14 cellular contexts compared by ENCODE assay signal in the genomic region with DNA sequence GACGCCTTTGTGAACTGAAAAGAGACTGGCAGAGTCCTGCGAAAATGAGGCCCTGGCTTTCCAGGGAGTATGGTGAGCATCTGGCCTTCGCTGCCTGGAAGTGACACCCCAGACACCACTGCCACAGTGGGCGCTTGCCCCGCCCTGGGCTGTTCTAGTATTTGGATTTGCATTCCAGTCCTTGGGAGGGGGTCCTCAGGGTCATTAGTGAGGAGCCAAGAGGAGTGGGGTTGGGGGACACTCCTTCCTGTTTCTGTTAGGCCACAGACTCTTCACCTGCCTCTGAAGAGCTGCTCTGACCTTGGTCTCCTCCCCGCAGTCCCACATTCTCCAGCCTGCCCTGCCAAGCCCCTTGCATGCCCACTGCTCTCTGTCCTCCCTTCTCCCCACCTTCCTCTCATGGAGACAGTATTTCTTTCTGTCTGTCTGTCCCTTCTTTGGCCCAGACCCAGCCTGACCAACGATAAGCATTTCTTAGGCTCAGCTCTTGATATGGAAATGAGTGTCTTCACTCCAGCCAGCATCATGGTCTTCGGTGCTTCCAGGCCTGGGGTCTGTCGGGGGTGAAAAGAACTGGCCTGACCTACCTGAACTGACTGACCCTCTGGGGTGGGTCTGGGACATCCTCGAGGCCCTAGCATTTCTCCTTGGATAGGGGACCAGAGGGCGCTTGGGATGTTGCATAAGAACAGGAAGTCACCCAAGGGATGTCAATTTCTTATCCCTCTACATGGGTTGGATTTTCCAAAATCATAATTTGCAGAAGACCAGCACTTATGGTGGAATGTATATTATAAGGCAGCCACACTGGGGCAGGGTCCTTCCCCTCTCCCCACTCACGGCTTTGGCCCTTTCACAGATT. TPM values are rescaled to one million over a fixed set of nuclear protein-coding genes. Genes with fewer than 3 reads are reported as not detected.
DNase-seq lines count a peak whose midpoint lies in the region; ATAC-seq and TF ChIP-seq lines count a peak whose summit lies in the region.
"Had no signal": no experiment of that assay in that cellular context is flagged by ENCODE, and none has a peak within 500 bp of the region (broad histone marks: within the 10 kb centered on the region; RNA-seq: fewer than 3 reads in every experiment).

No MANE protein-coding gene starts in this region.

- DNase-seq in GM23338 (ENCODE audit: low spot score) (no peak), hepatocyte (ENCODE audit: low spot score) (no peak), spleen (no peak), NCI-H526 treated with DMSO at 0.1 percent for 48 hours (lab: John Stamatoyannopoulos, UW) (no peak), mesenchymal stem cell (no peak), COR-L47 (lab: John Stamatoyannopoulos, UW) (no peak)
- DNase-seq in activated naive CD4-positive, alpha-beta T cell treated with anti-CD3 and anti-CD28 coated beads, Interleukin-2, amount 10 ng/mL, durations not matched to agents 7 days and 5 days: no peak
- DNase-seq: activated CD8-positive, alpha-beta memory T cell treated with anti-CD3 and anti-CD28 coated beads, Interleukin-2, amount 50 U/mL, for 48 hours; CD4-positive, alpha-beta T cell; NCI-H2081; SIG-M5 had no signal

- 0 out of 2 replicates have a peak, but pooled peaks cover 4% of the 10 kb centered on the region for H3F3A ChIP-seq in GM23338 (replicated peaks; ENCODE audit: low read depth)
- peaks cover 24% of the 10 kb centered on the region for H3F3A ChIP-seq in SU-DHL-6 (ENCODE audit: insufficient read depth)

- peaks cover 9% of the 10 kb centered on the region for H3K27me3 Mint-ChIP-seq in GM23338 (ENCODE audit: insufficient read depth, low read depth, poor library complexity)
- no peaks in the 10 kb centered on the region for H3K27me3 Mint-ChIP-seq in activated naive CD4-positive, alpha-beta T cell treated with anti-CD3 and anti-CD28 coated beads, Interleukin-2, amount 10 ng/mL, durations not matched to agents 7 days and 5 days
- H3K27me3 Mint-ChIP-seq: CD4-positive, alpha-beta T cell had no signal

- H4K91ac ChIP-seq in mesenchymal stem cell (ENCODE audit: low read length): no peak overlapping the region

- H4K20me1 ChIP-seq in GM23338 (replicated peaks; ENCODE audit: insufficient read depth): no peaks in the 10 kb centered on the region
- H4K20me1 ChIP-seq in SU-DHL-6 (ENCODE audit: low read depth, low read length): no peaks in the 10 kb centered on the region
- no peaks in the 10 kb centered on the region for H4K20me1 ChIP-seq in hepatocyte (ENCODE audit: insufficient read depth, poor library complexity, severe bottlenecking)

- no peak overlapping the region for H3K4me3 Mint-ChIP-seq in GM23338
- no peak overlapping the region for H3K4me3 Mint-ChIP-seq in activated naive CD4-positive, alpha-beta T cell treated with anti-CD3 and anti-CD28 coated beads, Interleukin-2, amount 10 ng/mL, durations not matched to agents 7 days and 5 days
- H3K4me3 Mint-ChIP-seq: CD4-positive, alpha-beta T cell had no signal

- peaks cover 11% of the 10 kb centered on the region for H3K79me1 ChIP-seq in mesenchymal stem cell (replicated peaks; ENCODE audit: low read length, poor library complexity, severe bottlenecking)

- peak overlapping the region; percentile 57; the same call in 1 of the 2 replicates for H3K4me2 ChIP-seq in GM23338
- H3K4me2 ChIP-seq in SU-DHL-6 (ENCODE audit: low read depth, low read length, poor library complexity, severe bottlenecking): peak overlapping the region; percentile 11
- no peak overlapping the region for H3K4me2 ChIP-seq in hepatocyte
- H3K4me2 ChIP-seq in mesenchymal stem cell (ENCODE audit: low read length, poor library complexity, severe bottlenecking): no peak overlapping the region

- 84% methylated on average over 12 of the region's 12 CpGs for WGBS in hepatocyte (ENCODE audit: low lambda C conversion rate, missing lambda C conversion rate)
- 80 to 93% (median 84%) methylated on average over 9 to 12 of the region's 12 CpGs for WGBS in spleen, 5 donors
- 87% methylated on average over 12 of the region's 12 CpGs for WGBS in mesenchymal stem cell

- H3K9ac ChIP-seq in SU-DHL-6 (ENCODE audit: low read length) (no peak overlapping the region), mesenchymal stem cell (ENCODE audit: low read length) (no peak overlapping the region)

- H3K9me2 ChIP-seq in GM23338 (ENCODE audit: insufficient read depth) (no peaks in the 10 kb centered on the region), SU-DHL-6 (replicated peaks; ENCODE audit: insufficient read depth, low read length) (no peaks in the 10 kb centered on the region), hepatocyte (replicated peaks; ENCODE audit: insufficient read depth) (no peaks in the 10 kb centered on the region)

- no peak overlapping the region for H3K14ac ChIP-seq in mesenchymal stem cell (ENCODE audit: low read length in 2 of 2)

- H2BK15ac ChIP-seq in mesenchymal stem cell (ENCODE audit: low read depth, poor library complexity, severe bottlenecking): no peak overlapping the region

- H3K4me1 Mint-ChIP-seq in GM23338: peaks cover 14% of the 10 kb centered on the region
- H3K4me1 Mint-ChIP-seq in activated naive CD4-positive, alpha-beta T cell treated with anti-CD3 and anti-CD28 coated beads, Interleukin-2, amount 10 ng/mL, durations not matched to agents 7 days and 5 days: no peaks in the 10 kb centered on the region

- H3K18ac ChIP-seq in mesenchymal stem cell (ENCODE audit: low read depth in 1 of 2, low read length in 2 of 2): no peak overlapping the region

- H3K4me1 ChIP-seq in GM23338 (ENCODE audit: insufficient read depth) (peaks cover 7% of the 10 kb centered on the region), hepatocyte (ENCODE audit: insufficient read depth) (peaks cover 6% of the 10 kb centered on the region), spleen (peaks cover 0 to 35% (median 5%) of the 10 kb centered on the region in 6 donors), mesenchymal stem cell (ENCODE audit: control insufficient read depth, insufficient read depth, low read depth, low read length) (no peaks in the 10 kb centered on the region)

- H2AFZ ChIP-seq in GM23338: no peak overlapping the region
- H2AFZ ChIP-seq in SU-DHL-6 (ENCODE audit: low read depth, low read length, severe bottlenecking): no peak overlapping the region
- no peak overlapping the region for H2AFZ ChIP-seq in hepatocyte
- no peak overlapping the region for H2AFZ ChIP-seq in mesenchymal stem cell (ENCODE audit: low read depth, low read length)

- peak; percentile 60 for ATAC-seq in GM23338

- H3K4ac ChIP-seq in mesenchymal stem cell (ENCODE audit: low read depth in 1 of 2, low read length in 2 of 2): no peak overlapping the region

- H3K36me3 Mint-ChIP-seq in GM23338 (ENCODE audit: low read depth): peaks cover 13% of the 10 kb centered on the region
- H3K36me3 Mint-ChIP-seq in activated naive CD4-positive, alpha-beta T cell treated with anti-CD3 and anti-CD28 coated beads, Interleukin-2, amount 10 ng/mL, durations not matched to agents 7 days and 5 days: peaks cover 50% of the 10 kb centered on the region

- no peaks in the 10 kb centered on the region for H3K79me2 ChIP-seq in GM23338 (replicated peaks; ENCODE audit: insufficient read depth)
- H3K79me2 ChIP-seq in SU-DHL-6 (ENCODE audit: insufficient read depth, low read length): no peaks in the 10 kb centered on the region; the same call in 1 of the 2 replicates
- H3K79me2 ChIP-seq in hepatocyte: no peaks in the 10 kb centered on the region

- intact Hi-C loops in spleen (cut with DNase I; ENCODE audit: low total_unique reads): no loop called here

- H2BK12ac ChIP-seq in mesenchymal stem cell (ENCODE audit: low read length in 2 of 2): no peak overlapping the region

- H3K4me3 ChIP-seq in GM23338 (no peak overlapping the region), SU-DHL-6 (ENCODE audit: insufficient read depth, low read length, poor library complexity, severe bottlenecking) (no peak overlapping the region), hepatocyte (no peak overlapping the region), spleen (peak overlapping the region in 1 of 8 donors; percentile 21), mesenchymal stem cell (ENCODE audit: insufficient read depth in 1 of 2, low read depth in 1 of 2, low read length in 2 of 2) (no peak overlapping the region)
- H3K4me3 ChIP-seq: adrenal gland, coronary artery had no signal

- CTCF ChIA-PET in activated naive CD4-positive, alpha-beta T cell treated with anti-CD3 and anti-CD28 coated beads, Interleukin-2, amount 10 ng/mL, durations not matched to agents 7 days and 5 days (lab: Charles Lee): interaction anchor here (0.8 to 1.8 kb wide), 3 partner anchors 13 to 14 kb away, joined by 3 to 6 read pairs (median 3); no protein-coding TSS in a partner anchor

- H3K36me3 ChIP-seq in GM23338 (ENCODE audit: insufficient read depth) (no peaks in the 10 kb centered on the region), SU-DHL-6 (ENCODE audit: low read length) (peaks cover 3% of the 10 kb centered on the region; the same call in 1 of the 2 replicates), hepatocyte (replicated peaks; ENCODE audit: insufficient read depth, low read depth) (no peaks in the 10 kb centered on the region), spleen (peaks cover 0 to 87% (median 36%) of the 10 kb centered on the region in 6 donors), mesenchymal stem cell (ENCODE audit: control insufficient read depth in 1 of 2, insufficient read depth in 2 of 2, low read depth in 1 of 2, low read length in 2 of 2) (peaks cover 34 to 37% of the 10 kb centered on the region in 2 experiments)

- H3K27ac ChIP-seq in GM23338 (ENCODE audit: low read depth) (no peak overlapping the region; the same call in none of the 2 replicates), SU-DHL-6 (ENCODE audit: low read depth, low read length) (peak overlapping the region; percentile 72), hepatocyte (peak overlapping the region; percentile 53), spleen (peak overlapping the region in 7 of 8 donors; percentile 51 to 90 (median 79)), mesenchymal stem cell (ENCODE audit: low read length, poor library complexity, severe bottlenecking) (no peak overlapping the region)

- no peaks in the 10 kb centered on the region for H3K27me3 ChIP-seq in GM23338 (ENCODE audit: insufficient read depth)
- no peaks in the 10 kb centered on the region for H3K27me3 ChIP-seq in SU-DHL-6 (ENCODE audit: low read length)
- H3K27me3 ChIP-seq in hepatocyte: no peaks in the 10 kb centered on the region
- H3K27me3 ChIP-seq in spleen (replicated peaks in 1 of 7): no peaks in the 10 kb centered on the region
- no peaks in the 10 kb centered on the region for H3K27me3 ChIP-seq in mesenchymal stem cell (ENCODE audit: control insufficient read depth in 1 of 2, insufficient read depth in 1 of 2, low read length in 2 of 2)
- H3K27me3 ChIP-seq: adrenal gland had no signal

- no peak overlapping the region for H4K8ac ChIP-seq in mesenchymal stem cell (ENCODE audit: low read length)

- peak overlapping the region; percentile 71 for H3K27ac Mint-ChIP-seq in GM23338
- no peak overlapping the region for H3K27ac Mint-ChIP-seq in activated naive CD4-positive, alpha-beta T cell treated with anti-CD3 and anti-CD28 coated beads, Interleukin-2, amount 10 ng/mL, durations not matched to agents 7 days and 5 days
- H3K27ac Mint-ChIP-seq: CD4-positive, alpha-beta T cell had no signal

- TF ChIP-seq CTCF in GM23338 (conservative IDR thresholded peaks at IDR 0.05; ENCODE audit: low read depth in 2 of 2) (no peak), SU-DHL-6 (IDR thresholded peaks at IDR 0.05; ENCODE audit: insufficient read depth, low read length, poor library complexity, severe bottlenecking) (no peak), hepatocyte (IDR thresholded peaks at IDR 0.05; ENCODE audit: poor library complexity) (no peak), spleen (IDR thresholded peaks at IDR 0.05 in 8 of 11, conservative IDR thresholded peaks at IDR 0.05 in 3 of 11) (no peak)

- H3K9me3 Mint-ChIP-seq in GM23338: no peaks in the 10 kb centered on the region
- H3K9me3 Mint-ChIP-seq in activated naive CD4-positive, alpha-beta T cell treated with anti-CD3 and anti-CD28 coated beads, Interleukin-2, amount 10 ng/mL, durations not matched to agents 7 days and 5 days: no peaks in the 10 kb centered on the region
- H3K9me3 Mint-ChIP-seq: CD4-positive, alpha-beta T cell had no signal

- H3K23ac ChIP-seq in mesenchymal stem cell (ENCODE audit: low read length in 2 of 2): no peak overlapping the region

- no peak overlapping the region for H2BK5ac ChIP-seq in mesenchymal stem cell (ENCODE audit: low read depth, low read length, poor library complexity, severe bottlenecking)

- TF ChIP-seq POLR2A in spleen (IDR thresholded peaks at IDR 0.05): no peak

- H2BK120ac ChIP-seq in mesenchymal stem cell (ENCODE audit: low read depth, low read length): no peak overlapping the region

- H3K9me3 ChIP-seq in SU-DHL-6 (ENCODE audit: insufficient read depth, low read length) (no peaks in the 10 kb centered on the region), hepatocyte (ENCODE audit: low read depth) (no peaks in the 10 kb centered on the region), spleen (no peaks in the 10 kb centered on the region), mesenchymal stem cell (ENCODE audit: control insufficient read depth, low read length) (no peaks in the 10 kb centered on the region)
- H3K9me3 ChIP-seq: adrenal gland had no signal

- H2AK5ac ChIP-seq in mesenchymal stem cell (ENCODE audit: low read length, severe bottlenecking): no peak overlapping the region

RNA-seq across cellular contexts. Expression of gene SLC9A8, which starts 19.4 kb away (rescaled TPM):
- 6.4 and 7.0 TPM in 2 replicates for total RNA-seq in GM23338 (2014; rRNA removed; shearing (Covaris generic))
- 2.6 and 4.4 TPM in 2 replicates for polyA plus RNA-seq in GM23338 (2016; fragmentation: Nextera tagmentation; extraction: Ambion mirVana)
- total RNA-seq in hepatocyte: 6.7 and 10.4 TPM in 2 replicates
- 4.9 and 8.2 TPM in 2 replicates for polyA plus RNA-seq in hepatocyte
- total RNA-seq in spleen: 10 to 100 TPM; 15.9 to 35.3 (median 28.6) TPM
- polyA plus RNA-seq in spleen: 10 to 100 TPM in 1 of 3 donors, 1 to 10 TPM in 2; 4.6 to 11.9 (median 8.9) TPM
- 3.9 TPM for polyA plus RNA-seq in mesenchymal stem cell (2013, experiment 1 of 2)
- 3.6 TPM for polyA plus RNA-seq in mesenchymal stem cell (2013, experiment 2 of 2)

Comparison
In these comparisons a context has a peak if more than half of its experiments do, and no peak if none do; other contexts are left out.
1. H3K27ac ChIP-seq: peak in SU-DHL-6 (single experiment), hepatocyte (single experiment) and spleen (7 of 8); none in GM23338 (single experiment) and mesenchymal stem cell (single experiment).
2. H3K4me2 ChIP-seq: peak in GM23338 (single experiment) and SU-DHL-6 (single experiment); none in hepatocyte (single experiment) and mesenchymal stem cell (single experiment).